9 cellular contexts compared by ENCODE assay signal in the genomic region with DNA sequence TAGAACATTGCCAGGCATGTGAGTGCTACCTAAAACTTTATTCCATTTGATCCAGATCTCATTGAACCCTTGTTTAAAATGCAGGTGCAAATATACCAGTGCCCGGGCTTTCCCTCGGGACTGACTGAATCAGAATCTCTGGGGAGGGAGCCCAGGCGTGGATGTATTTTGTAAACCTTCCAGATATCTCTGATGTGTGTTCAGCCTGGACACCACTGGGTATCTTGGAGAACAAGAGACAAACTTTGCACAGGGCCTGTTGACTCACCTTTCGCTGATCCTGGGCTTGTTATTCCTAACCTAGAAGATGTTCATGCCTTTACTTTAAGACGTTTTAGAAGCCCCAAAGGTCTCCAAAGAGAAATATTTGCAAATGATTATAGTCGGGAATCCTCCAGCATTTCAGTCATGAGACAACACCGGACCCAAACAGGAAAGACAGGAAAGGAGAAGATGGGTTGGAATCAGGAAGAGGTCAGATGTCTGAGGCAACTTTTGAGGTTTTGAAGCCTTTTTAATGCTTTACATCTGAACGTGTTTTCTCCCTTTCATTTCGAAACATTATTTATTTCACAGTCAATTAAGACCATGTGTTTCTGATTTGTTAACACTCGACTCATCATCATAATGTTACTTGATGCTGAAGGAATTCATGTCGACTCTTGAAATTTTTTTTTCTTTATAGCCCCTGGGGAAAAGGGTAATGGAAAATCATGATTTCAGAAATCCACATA.
DNase-seq lines count a peak whose midpoint lies in the region; ATAC-seq and TF ChIP-seq lines count a peak whose summit lies in the region.
"Had no signal": no experiment of that assay in that cellular context is flagged by ENCODE, and none has a peak within 500 bp of the region (broad histone marks: within the 10 kb centered on the region; RNA-seq: fewer than 3 reads in every experiment).

No MANE protein-coding gene starts in this region.

- H3K27ac ChIP-seq in skin epidermis: peak overlapping the region in 18 of 21 experiments; percentile 11 to 91 (median 60)

- TF ChIP-seq CTCF in NB4 (IDR thresholded peaks at IDR 0.05; ENCODE audit: low read depth, low read length) (no peak), fibroblast of mammary gland (conservative IDR thresholded peaks at IDR 0.05; ENCODE audit: control insufficient read depth, insufficient read depth, low read depth, low read length) (no peak)

- no peak for TF ChIP-seq POLR2A in NB4 (IDR thresholded peaks at IDR 0.05; ENCODE audit: extremely low read depth, insufficient read length)

- ATAC-seq in GM21447 (IDR thresholded peaks at IDR 0.05; ENCODE audit: unreplicated experiment): no peak
- ATAC-seq in GM21526 (IDR thresholded peaks at IDR 0.05; ENCODE audit: low FRiP score, unreplicated experiment): no peak
- no peak for ATAC-seq in HG02642 (IDR thresholded peaks at IDR 0.05; ENCODE audit: poor library complexity, unreplicated experiment)

- DNase-seq in EH (ENCODE audit: low read depth) (peak; percentile 95), NB4 (ENCODE audit: low read depth) (peak; percentile 59), fibroblast of mammary gland (ENCODE audit: low read depth) (peak; percentile 95), NCI-H2107 (lab: John Stamatoyannopoulos, UW) (no peak)
- DNase-seq: NCI-H446 treated with DMSO at 0.1 percent for 48 hours had no signal

- H3K4me3 ChIP-seq in NB4 (ENCODE audit: low read depth, low read length) (no peak overlapping the region), fibroblast of mammary gland (ENCODE audit: control insufficient read depth, low read depth, low read length) (no peak overlapping the region), skin epidermis (no peak overlapping the region)
